8 cellular contexts compared by ENCODE assay signal in the genomic region with DNA sequence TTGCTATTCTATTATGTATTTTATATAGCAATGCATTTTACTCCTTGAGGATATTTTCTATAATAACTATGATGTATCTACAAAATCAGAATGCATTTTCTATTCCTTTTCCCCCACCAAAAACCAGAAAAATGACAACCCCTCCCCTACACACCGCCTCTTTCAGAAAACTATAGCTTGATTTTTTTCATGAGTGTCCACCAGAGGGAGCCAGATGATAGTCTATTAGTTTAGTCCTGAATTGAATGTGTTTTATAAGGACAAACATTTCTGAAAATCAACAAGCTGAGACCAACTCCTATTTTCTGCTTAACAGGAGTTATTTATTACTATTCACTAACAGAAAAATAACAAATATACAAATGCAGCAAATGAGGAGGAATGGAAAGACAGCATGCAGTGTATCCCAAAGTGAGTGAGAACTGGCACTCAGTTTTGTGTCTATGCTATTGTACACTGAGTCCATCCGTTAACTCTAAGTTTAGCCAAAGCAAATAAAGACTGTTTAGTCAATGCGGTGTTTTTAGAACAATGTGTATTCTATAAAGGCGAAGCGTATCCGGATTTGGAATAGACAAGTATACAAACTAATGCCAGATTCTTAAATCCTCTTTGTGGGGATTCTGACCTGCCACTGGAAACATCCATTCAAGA.
DNase-seq lines count a peak whose midpoint lies in the region; ATAC-seq and TF ChIP-seq lines count a peak whose summit lies in the region.

No MANE protein-coding gene starts in this region.

- H3K4me3 Mint-ChIP-seq in GM23338 = no peak overlapping the region

- H3K36me3 ChIP-seq in GM23338 (ENCODE audit: insufficient read depth) (no peaks in the 10 kb centered on the region), left ventricle myocardium inferior (no peaks in the 10 kb centered on the region), gastrocnemius medialis (no peaks in the 10 kb centered on the region)

- H2AFZ ChIP-seq in GM23338 = no peak overlapping the region

- peaks cover 2% of the 10 kb centered on the region; the same call in 1 of the 3 replicates for H3K4me1 Mint-ChIP-seq in GM23338

- intact Hi-C loops in left ventricle myocardium inferior (cut with micrococcal nuclease) = loop anchor here (1.0 to 10.0 kb wide), 2 partner anchors 182 to 343 kb away; partner anchors contain the start of gene VAV3
- intact Hi-C loops in gastrocnemius medialis (cut with DNase I; ENCODE audit: low total_unique reads) = loop anchor here (1.0 to 10.0 kb wide), 2 partner anchors 162 to 343 kb away; no protein-coding TSS in a partner anchor

- H3K4me3 ChIP-seq in GM23338 (no peak overlapping the region), left ventricle myocardium inferior (no peak overlapping the region), gastrocnemius medialis (no peak overlapping the region)

- no peaks in the 10 kb centered on the region for H3K9me2 ChIP-seq in GM23338 (ENCODE audit: insufficient read depth)

- in situ Hi-C loops in gastrocnemius medialis (cut with MboI; ENCODE audit: low sequenced_read_pairs in 4 of 4) = loop anchor here in 2 of 4 donors (5.0 kb wide), 1 partner anchor 345 kb away; no protein-coding TSS in a partner anchor

- H3K9me3 ChIP-seq in left ventricle myocardium inferior (replicated peaks) = no peaks in the 10 kb centered on the region
- H3K9me3 ChIP-seq in gastrocnemius medialis = no peaks in the 10 kb centered on the region

- H3K4me1 ChIP-seq in GM23338 (ENCODE audit: insufficient read depth) (no peaks in the 10 kb centered on the region), left ventricle myocardium inferior (peaks cover 20% of the 10 kb centered on the region), gastrocnemius medialis (no peaks in the 10 kb centered on the region)

- no peaks in the 10 kb centered on the region for H3K9me3 Mint-ChIP-seq in GM23338

- H3K27me3 Mint-ChIP-seq in GM23338 (ENCODE audit: insufficient read depth, low read depth, poor library complexity) = peaks cover 2% of the 10 kb centered on the region

- H3K27ac Mint-ChIP-seq in GM23338 = no peak overlapping the region

- H3K79me2 ChIP-seq in GM23338 (replicated peaks; ENCODE audit: insufficient read depth) = no peaks in the 10 kb centered on the region

- H3K4me2 ChIP-seq in GM23338 = no peak overlapping the region

- TF ChIP-seq CTCF in GM23338 (conservative IDR thresholded peaks at IDR 0.05; ENCODE audit: low read depth in 2 of 2) (peak; percentile 65 to 86), left ventricle myocardium inferior (IDR thresholded peaks at IDR 0.05; ENCODE audit: borderline replicate concordance) (peak; percentile 80), gastrocnemius medialis (IDR thresholded peaks at IDR 0.05 in 4 of 5, conservative IDR thresholded peaks at IDR 0.05 in 1 of 5) (peak; percentile 59 to 75 (median 67))

- DNase-seq in COLO829 (ENCODE audit: low spot score) = peak; percentile 1
- peak; percentile 78 for DNase-seq in GM23338 (ENCODE audit: low spot score)
- peak; percentile 29 for DNase-seq in NCI-H526 treated with DMSO at 0.1 percent for 48 hours (lab: John Stamatoyannopoulos, UW)
- peak; percentile 9 for DNase-seq in activated naive CD8-positive, alpha-beta T cell treated with anti-CD3 and anti-CD28 coated beads, Interleukin-2, amount 50 U/mL, for 16 hours (ENCODE audit: low read depth, low spot score)
- DNase-seq in left ventricle myocardium inferior = no peak
- DNase-seq in gastrocnemius medialis = no peak
- DNase-seq in NCI-H128 (lab: John Stamatoyannopoulos, UW; ENCODE audit: unreplicated experiment) = no peak
- DNase-seq in NK-92 treated with Interleukin-12 subunit alpha and Interleukin-12 subunit beta, amount 100 ng/mL, for 24 hours (lab: John Stamatoyannopoulos, UW) = no peak

- no peaks in the 10 kb centered on the region for H3K36me3 Mint-ChIP-seq in GM23338 (ENCODE audit: low read depth)

- peak; percentile 37; the same call in 1 of the 3 replicates for ATAC-seq in GM23338
- ATAC-seq in gastrocnemius medialis = peak; percentile 65 to 70

- H3K27ac ChIP-seq in GM23338 (ENCODE audit: low read depth) = no peak overlapping the region
- peak overlapping the region; percentile 33 for H3K27ac ChIP-seq in left ventricle myocardium inferior (replicated peaks)
- no peak overlapping the region for H3K27ac ChIP-seq in gastrocnemius medialis

- H4K20me1 ChIP-seq in GM23338 (replicated peaks; ENCODE audit: insufficient read depth) = no peaks in the 10 kb centered on the region

- H3K27me3 ChIP-seq in GM23338 (ENCODE audit: insufficient read depth) (no peaks in the 10 kb centered on the region), left ventricle myocardium inferior (ENCODE audit: low read depth) (no peaks in the 10 kb centered on the region), gastrocnemius medialis (no peaks in the 10 kb centered on the region)

- no peaks in the 10 kb centered on the region for H3F3A ChIP-seq in GM23338 (replicated peaks; ENCODE audit: low read depth)

- TF ChIP-seq POLR2A in gastrocnemius medialis (IDR thresholded peaks at IDR 0.05) = no peak

TF ChIP-seq in GM23338, 12 proteins besides CTCF, POLR2A, EP300 and RAD21 (continues in another document):
- TF ChIP-seq REST (IDR thresholded peaks at IDR 0.05; ENCODE audit: unreplicated experiment) (no peak), ZNF114 (CRISPR knock-in tag; IDR thresholded peaks at IDR 0.05) (no peak), JUNB (IDR thresholded peaks at IDR 0.05; ENCODE audit: unreplicated experiment) (no peak), POLR2AphosphoS5 (IDR thresholded peaks at IDR 0.05; ENCODE audit: low read depth) (no peak), ZNF331 (CRISPR knock-in tag; IDR thresholded peaks at IDR 0.05; ENCODE audit: low read depth) (no peak)
- TF ChIP-seq, protein P1, sequence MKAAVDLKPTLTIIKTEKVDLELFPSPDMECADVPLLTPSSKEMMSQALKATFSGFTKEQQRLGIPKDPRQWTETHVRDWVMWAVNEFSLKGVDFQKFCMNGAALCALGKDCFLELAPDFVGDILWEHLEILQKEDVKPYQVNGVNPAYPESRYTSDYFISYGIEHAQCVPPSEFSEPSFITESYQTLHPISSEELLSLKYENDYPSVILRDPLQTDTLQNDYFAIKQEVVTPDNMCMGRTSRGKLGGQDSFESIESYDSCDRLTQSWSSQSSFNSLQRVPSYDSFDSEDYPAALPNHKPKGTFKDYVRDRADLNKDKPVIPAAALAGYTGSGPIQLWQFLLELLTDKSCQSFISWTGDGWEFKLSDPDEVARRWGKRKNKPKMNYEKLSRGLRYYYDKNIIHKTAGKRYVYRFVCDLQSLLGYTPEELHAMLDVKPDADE (IDR thresholded peaks at IDR 0.05) = no peak

Comparison
In these comparisons a context has a peak if more than half of its experiments do, and no peak if none do; other contexts are left out.
1. DNase-seq: peak in COLO829 (single experiment), GM23338 (single experiment), NCI-H526 treated with DMSO at 0.1 percent for 48 hours (single experiment) and activated naive CD8-positive, alpha-beta T cell treated with anti-CD3 and anti-CD28 coated beads, Interleukin-2, amount 50 U/mL, for 16 hours (single experiment); none in left ventricle myocardium inferior (single experiment), gastrocnemius medialis (0 of 2), NCI-H128 (single experiment) and NK-92 treated with Interleukin-12 subunit alpha and Interleukin-12 subunit beta, amount 100 ng/mL, for 24 hours (single experiment).
2. Peak in every context shown above with its lines, with median percentiles within 50 percentile points of each other: CTCF ChIP-seq.